ENCODE assay signal across 2 cellular contexts in the genomic region with DNA sequence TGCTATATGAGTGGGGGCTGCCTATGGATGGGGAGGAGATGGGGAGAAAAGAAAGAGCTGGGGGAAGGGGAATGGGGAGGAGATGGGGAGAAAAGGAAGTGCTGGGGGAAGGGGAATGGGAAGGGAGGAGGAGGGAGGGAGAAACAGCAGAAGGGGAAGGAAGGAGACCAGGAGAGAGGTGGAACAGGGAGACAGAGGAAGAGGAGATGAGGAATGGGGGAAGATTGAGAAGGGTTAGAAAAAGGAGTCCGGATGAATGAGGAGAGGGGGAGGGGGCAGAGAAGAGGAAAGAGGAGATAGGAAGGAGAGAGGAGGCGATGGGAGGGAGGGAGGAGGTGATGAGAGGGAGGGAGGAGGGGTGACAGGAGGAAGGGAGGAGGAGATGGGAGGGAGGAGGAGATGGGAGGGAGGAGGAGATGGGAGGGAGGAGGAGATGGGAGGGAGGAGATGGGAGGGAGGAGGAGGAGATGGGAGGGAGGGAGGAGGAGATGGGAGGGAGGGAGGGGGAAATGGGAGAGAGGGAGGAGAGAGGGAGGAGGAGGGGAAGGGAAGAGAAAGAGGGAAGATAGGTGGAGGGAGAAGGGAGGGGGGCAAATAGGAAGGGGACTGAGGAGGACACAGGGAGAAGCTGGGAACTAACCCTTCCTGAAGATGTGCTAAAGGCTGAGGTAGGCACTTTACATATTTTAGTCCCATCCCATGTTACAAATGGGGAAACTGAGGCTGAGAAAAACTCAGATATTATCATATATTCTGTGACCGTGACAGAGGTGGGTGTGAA.
TF ChIP-seq lines count a peak whose summit lies in the region.

No MANE protein-coding gene starts in this region.

TF ChIP-seq in GM23338, 12 proteins besides CTCF, POLR2A, EP300 and RAD21 (continues in another document):
- TF ChIP-seq JUNB (IDR thresholded peaks at IDR 0.05; ENCODE audit: unreplicated experiment), result no peak
- no peak for TF ChIP-seq EZH2 (IDR thresholded peaks at IDR 0.05; ENCODE audit: low read depth, unreplicated experiment)
- TF ChIP-seq NANOG (IDR thresholded peaks at IDR 0.05; ENCODE audit: borderline replicate concordance), result no peak
- TF ChIP-seq, protein P1, sequence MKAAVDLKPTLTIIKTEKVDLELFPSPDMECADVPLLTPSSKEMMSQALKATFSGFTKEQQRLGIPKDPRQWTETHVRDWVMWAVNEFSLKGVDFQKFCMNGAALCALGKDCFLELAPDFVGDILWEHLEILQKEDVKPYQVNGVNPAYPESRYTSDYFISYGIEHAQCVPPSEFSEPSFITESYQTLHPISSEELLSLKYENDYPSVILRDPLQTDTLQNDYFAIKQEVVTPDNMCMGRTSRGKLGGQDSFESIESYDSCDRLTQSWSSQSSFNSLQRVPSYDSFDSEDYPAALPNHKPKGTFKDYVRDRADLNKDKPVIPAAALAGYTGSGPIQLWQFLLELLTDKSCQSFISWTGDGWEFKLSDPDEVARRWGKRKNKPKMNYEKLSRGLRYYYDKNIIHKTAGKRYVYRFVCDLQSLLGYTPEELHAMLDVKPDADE (IDR thresholded peaks at IDR 0.05), result no peak
- no peak for TF ChIP-seq ZNF114 (CRISPR knock-in tag; IDR thresholded peaks at IDR 0.05)
- no peak for TF ChIP-seq EZH2phosphoT487 (IDR thresholded peaks at IDR 0.05; ENCODE audit: unreplicated experiment)
- no peak for TF ChIP-seq POLR2AphosphoS5 (IDR thresholded peaks at IDR 0.05; ENCODE audit: low read depth)
- TF ChIP-seq STAT1 (IDR thresholded peaks at IDR 0.05; ENCODE audit: unreplicated experiment), result no peak
- no peak for TF ChIP-seq REST (IDR thresholded peaks at IDR 0.05; ENCODE audit: unreplicated experiment)

TF ChIP-seq in IMR-90, 13 proteins besides CTCF, POLR2A, EP300 and RAD21:
- TF ChIP-seq CHD1 (IDR thresholded peaks at IDR 0.05; ENCODE audit: low read depth, low read length), result no peak
- TF ChIP-seq MXI1 (IDR thresholded peaks at IDR 0.05; ENCODE audit: borderline replicate concordance, low read depth, low read length), result no peak
- TF ChIP-seq MAZ (IDR thresholded peaks at IDR 0.05; ENCODE audit: borderline replicate concordance, low read depth, low read length), result no peak
- no peak for TF ChIP-seq RFX5 (IDR thresholded peaks at IDR 0.05; ENCODE audit: low read depth, low read length)
- TF ChIP-seq SMC3 (IDR thresholded peaks at IDR 0.05; ENCODE audit: low read depth, low read length), result no peak
- TF ChIP-seq, protein P2, sequence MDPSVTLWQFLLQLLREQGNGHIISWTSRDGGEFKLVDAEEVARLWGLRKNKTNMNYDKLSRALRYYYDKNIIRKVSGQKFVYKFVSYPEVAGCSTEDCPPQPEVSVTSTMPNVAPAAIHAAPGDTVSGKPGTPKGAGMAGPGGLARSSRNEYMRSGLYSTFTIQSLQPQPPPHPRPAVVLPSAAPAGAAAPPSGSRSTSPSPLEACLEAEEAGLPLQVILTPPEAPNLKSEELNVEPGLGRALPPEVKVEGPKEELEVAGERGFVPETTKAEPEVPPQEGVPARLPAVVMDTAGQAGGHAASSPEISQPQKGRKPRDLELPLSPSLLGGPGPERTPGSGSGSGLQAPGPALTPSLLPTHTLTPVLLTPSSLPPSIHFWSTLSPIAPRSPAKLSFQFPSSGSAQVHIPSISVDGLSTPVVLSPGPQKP (IDR thresholded peaks at IDR 0.05; ENCODE audit: borderline replicate concordance, low read depth, low read length), result no peak
- no peak for TF ChIP-seq MAFK (IDR thresholded peaks at IDR 0.05; ENCODE audit: low read depth, low read length)
